Comparison of ENCODE assay signal across 7 cellular contexts in genomic region chr2:84077504-84077903, GRCh38.
DNase-seq lines count a peak whose midpoint lies in the region; ATAC-seq and TF ChIP-seq lines count a peak whose summit lies in the region.

No MANE protein-coding gene starts in this region.

- TF ChIP-seq CTCF in GM10266 (IDR thresholded peaks at IDR 0.05; ENCODE audit: control insufficient read depth, insufficient read depth, low read depth, missing control alignments): peak; percentile 31

- DNase-seq in GM10266 (ENCODE audit: extremely low spot score): peak; percentile 6
- DNase-seq in HPDE6-E6E7 (ENCODE audit: extremely low spot score): peak; percentile 13
- DNase-seq in RPMI8226: peak; percentile 44
- peak; percentile 38 for DNase-seq in iPS-NIHi11 (ENCODE audit: low spot score)
- DNase-seq in stimulated activated naive CD4-positive, alpha-beta T cell treated with Interleukin-2 at 50 U/mL for 16 hours (lab: John Stamatoyannopoulos, UW): no peak
- no peak for DNase-seq in effector CD8-positive, alpha-beta T cell (lab: John Stamatoyannopoulos, UW)

- ATAC-seq in HG03280 (IDR thresholded peaks at IDR 0.05; ENCODE audit: unreplicated experiment): no peak

Comparison
In these comparisons a context has a peak if more than half of its experiments do, and no peak if none do; other contexts are left out.
1. DNase-seq: peak in GM10266 (single experiment), HPDE6-E6E7 (single experiment), RPMI8226 (single experiment) and iPS-NIHi11 (single experiment); none in stimulated activated naive CD4-positive, alpha-beta T cell treated with Interleukin-2 at 50 U/mL for 16 hours (single experiment) and effector CD8-positive, alpha-beta T cell (single experiment).